8 cellular contexts compared by ENCODE assay signal in the genomic region with DNA sequence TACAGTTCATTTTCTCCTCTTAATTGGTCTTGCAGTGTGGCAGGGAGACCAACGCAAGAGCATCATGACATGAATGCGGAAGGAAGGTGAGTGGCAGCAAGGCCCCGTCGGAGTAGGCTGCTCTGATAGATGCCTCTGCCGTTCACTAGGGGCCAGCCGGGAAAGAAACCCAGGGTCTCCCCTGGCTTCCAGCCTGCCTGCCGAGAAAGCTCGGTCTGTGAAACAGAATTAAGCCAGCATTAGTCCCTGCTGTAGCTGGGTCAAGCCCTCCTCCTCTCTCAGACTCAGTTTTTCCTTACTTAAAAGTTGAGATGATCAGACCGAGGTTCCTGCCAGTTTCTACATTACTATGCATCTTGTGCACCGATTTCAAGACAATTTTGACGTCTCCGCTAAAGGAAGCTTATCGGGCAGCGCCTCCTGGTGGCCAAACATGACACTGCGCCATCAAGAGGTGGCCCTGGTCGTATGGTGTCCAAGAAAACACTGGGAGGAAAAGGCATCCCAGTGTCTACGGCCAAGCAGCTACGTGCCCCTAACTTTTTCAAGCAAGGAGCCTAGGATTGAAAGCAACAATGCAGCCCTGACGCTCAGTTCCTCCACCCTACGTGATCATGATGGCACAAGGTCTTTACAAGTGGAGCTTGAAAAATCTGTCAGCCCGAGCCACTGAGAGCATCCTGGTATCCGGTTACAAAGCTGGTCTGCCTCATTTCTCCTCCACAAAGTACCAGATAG.
DNase-seq lines count a peak whose midpoint lies in the region; ATAC-seq lines count a peak whose summit lies in the region.

No MANE protein-coding gene starts in this region.

- H3K27me3 Mint-ChIP-seq in effector memory CD8-positive, alpha-beta T cell = peaks cover 12 to 46% of the 10 kb centered on the region in 2 donors

- H3K4me2 ChIP-seq in mesenchymal stem cell (ENCODE audit: low read length, poor library complexity, severe bottlenecking) = no peak overlapping the region

- peak overlapping the region in 1 of 2 donors; percentile 14 for H3K4me3 Mint-ChIP-seq in effector memory CD8-positive, alpha-beta T cell

- no peak overlapping the region for H3K14ac ChIP-seq in mesenchymal stem cell (ENCODE audit: low read length in 2 of 2)

- no peak overlapping the region for H2BK15ac ChIP-seq in mesenchymal stem cell (ENCODE audit: low read depth, poor library complexity, severe bottlenecking)

- peak overlapping the region in 1 of 2 experiments; percentile 37 for H2BK12ac ChIP-seq in mesenchymal stem cell (ENCODE audit: low read length in 2 of 2)

- H4K8ac ChIP-seq in mesenchymal stem cell (ENCODE audit: low read length) = no peak overlapping the region

- peaks cover 6 to 7% of the 10 kb centered on the region in 2 donors for H3K4me1 Mint-ChIP-seq in effector memory CD8-positive, alpha-beta T cell (ENCODE audit: low read depth in 2 of 2)

- WGBS in mesenchymal stem cell = 26% methylated on average over 20 of the region's 22 CpGs

- H3K79me1 ChIP-seq in mesenchymal stem cell (replicated peaks; ENCODE audit: low read length, poor library complexity, severe bottlenecking) = no peaks in the 10 kb centered on the region

- H4K91ac ChIP-seq in mesenchymal stem cell (ENCODE audit: low read length) = no peak overlapping the region

- no peak overlapping the region for H2AFZ ChIP-seq in mesenchymal stem cell (ENCODE audit: low read depth, low read length)

- H3K4me1 ChIP-seq in mesenchymal stem cell (ENCODE audit: control insufficient read depth, insufficient read depth, low read depth, low read length) = peaks cover 22% of the 10 kb centered on the region

- H3K9ac ChIP-seq in mesenchymal stem cell (ENCODE audit: low read length) = no peak overlapping the region

- peak overlapping the region; percentile 14 to 54 for H3K18ac ChIP-seq in mesenchymal stem cell (ENCODE audit: low read depth in 1 of 2, low read length in 2 of 2)

- no peak overlapping the region for H3K27ac Mint-ChIP-seq in effector memory CD8-positive, alpha-beta T cell

- H3K27ac ChIP-seq in mesenchymal stem cell (ENCODE audit: low read length, poor library complexity, severe bottlenecking) = peak overlapping the region; percentile 45

- no peak overlapping the region for H3K23ac ChIP-seq in mesenchymal stem cell (ENCODE audit: low read length in 2 of 2)

- DNase-seq in EL (peak; percentile 76), NCI-H526 treated with DMSO at 0.1 percent for 48 hours (lab: John Stamatoyannopoulos, UW) (peak; percentile 13), mesenchymal stem cell (peak; percentile 70)
- peak; percentile 91 for DNase-seq in activated CD8-positive, alpha-beta memory T cell treated with anti-CD3 and anti-CD28 coated beads for 24 hours
- DNase-seq in effector memory CD8-positive, alpha-beta T cell = peak; percentile 51 to 66 (median 51)
- DNase-seq in stimulated activated CD8-positive, alpha-beta memory T cell treated with anti-CD3 and anti-CD28 coated beads, Interleukin-15, amount 100 ng/mL, for 4 hours (ENCODE audit: low read depth in 2 of 2) = peak; percentile 21 to 48

- no peaks in the 10 kb centered on the region for H3K9me3 ChIP-seq in mesenchymal stem cell (ENCODE audit: control insufficient read depth, low read length)

- no peaks in the 10 kb centered on the region for H3K36me3 Mint-ChIP-seq in effector memory CD8-positive, alpha-beta T cell (ENCODE audit: insufficient read depth)

- no peak overlapping the region for H2BK120ac ChIP-seq in mesenchymal stem cell (ENCODE audit: low read depth, low read length)

- H3K27me3 ChIP-seq in mesenchymal stem cell (ENCODE audit: control insufficient read depth in 1 of 2, insufficient read depth in 1 of 2, low read length in 2 of 2) = peaks cover 0 to 61% of the 10 kb centered on the region in 2 experiments

- peak overlapping the region; percentile 76 for H2BK5ac ChIP-seq in mesenchymal stem cell (ENCODE audit: low read depth, low read length, poor library complexity, severe bottlenecking)

- H3K36me3 ChIP-seq in mesenchymal stem cell (ENCODE audit: control insufficient read depth in 1 of 2, insufficient read depth in 2 of 2, low read depth in 1 of 2, low read length in 2 of 2) = no peaks in the 10 kb centered on the region

- ATAC-seq in HG03045 (IDR thresholded peaks at IDR 0.05; ENCODE audit: unreplicated experiment) (peak; percentile 55), GM18873 (IDR thresholded peaks at IDR 0.05; ENCODE audit: low FRiP score, unreplicated experiment) (no peak)
- peak; percentile 56 for ATAC-seq in effector memory CD8-positive, alpha-beta T cell (replicated peaks)

- H3K9me3 Mint-ChIP-seq in effector memory CD8-positive, alpha-beta T cell = no peaks in the 10 kb centered on the region

- no peak overlapping the region for H3K4ac ChIP-seq in mesenchymal stem cell (ENCODE audit: low read depth in 1 of 2, low read length in 2 of 2)

- no peak overlapping the region for H3K4me3 ChIP-seq in mesenchymal stem cell (ENCODE audit: insufficient read depth in 1 of 2, low read depth in 1 of 2, low read length in 2 of 2)

- H2AK5ac ChIP-seq in mesenchymal stem cell (ENCODE audit: low read length, severe bottlenecking) = peak overlapping the region; percentile 98

Comparison
In these comparisons a context has a peak if more than half of its experiments do, and no peak if none do; other contexts are left out.
1. DNase-seq: peak in every context shown above with its lines; median percentile 91 in activated CD8-positive, alpha-beta memory T cell treated with anti-CD3 and anti-CD28 coated beads for 24 hours; 76 in EL; 70 in mesenchymal stem cell; 51 in effector memory CD8-positive, alpha-beta T cell; 34 in stimulated activated CD8-positive, alpha-beta memory T cell treated with anti-CD3 and anti-CD28 coated beads, Interleukin-15, amount 100 ng/mL, for 4 hours; 13 in NCI-H526 treated with DMSO at 0.1 percent for 48 hours.